Comparison of ENCODE assay signal across 8 cellular contexts in the genomic region with DNA sequence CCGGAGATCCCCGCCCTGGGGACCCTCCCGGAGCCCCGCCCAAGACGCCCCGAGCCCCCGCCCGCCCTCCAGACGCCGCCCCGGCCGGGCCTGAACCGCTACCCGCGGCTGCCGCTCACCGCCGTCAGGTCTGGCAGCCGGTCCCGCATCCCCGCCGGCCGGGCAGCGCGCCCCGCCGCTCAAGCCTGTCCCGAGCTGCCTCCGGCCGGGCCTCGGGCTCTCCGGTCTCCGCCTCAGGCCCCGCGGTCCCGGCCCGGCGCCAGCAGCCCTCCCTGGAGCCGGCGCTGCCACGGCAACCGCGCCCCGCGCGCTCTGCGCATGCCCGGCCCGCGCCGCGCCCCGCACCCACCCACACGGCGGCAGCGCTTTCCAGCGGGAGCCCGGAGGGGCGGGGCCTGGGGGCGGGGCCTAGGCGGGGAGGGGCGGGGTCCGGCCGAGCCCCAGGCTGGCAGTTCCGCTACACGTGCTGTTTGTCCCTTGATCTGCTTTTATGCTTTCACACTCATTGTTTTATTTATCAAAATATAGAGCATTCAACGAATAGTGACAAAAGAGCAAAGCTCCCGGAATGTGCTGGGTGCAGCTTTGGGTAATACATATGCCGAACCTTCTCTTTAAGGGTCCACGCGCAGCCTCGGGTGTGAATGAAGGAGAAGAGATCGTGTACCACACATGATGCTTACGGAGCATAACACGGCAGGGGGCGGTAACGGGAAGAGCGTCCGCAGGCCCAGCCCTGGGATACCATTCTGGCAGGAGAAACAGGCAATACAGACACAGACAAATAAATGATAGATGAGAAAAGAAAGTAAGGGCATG. TPM values are rescaled to one million over a fixed set of nuclear protein-coding genes. Genes with fewer than 3 reads are reported as not detected.
DNase-seq lines count a peak whose midpoint lies in the region; ATAC-seq and TF ChIP-seq lines count a peak whose summit lies in the region.

A gene (minus strand): TSS at position 300 of the 819 bp plus-strand sequence. CDS start 151 bp downstream, at position 149.

- H3K36me3 Mint-ChIP-seq in CD8-positive, alpha-beta T cell, result no peaks in the 10 kb centered on the region

- no peaks in the 10 kb centered on the region for H3K9me3 Mint-ChIP-seq in CD8-positive, alpha-beta T cell

- no peaks in the 10 kb centered on the region for H3K27me3 Mint-ChIP-seq in CD8-positive, alpha-beta T cell (ENCODE audit: low read depth)

- POLR2A ChIA-PET in CD8-positive, alpha-beta T cell (lab: Charles Lee), result interaction anchor here (1.1 to 1.6 kb wide), 3 partner anchors 28 to 29 kb away, joined by 3 to 5 read pairs (median 5); no protein-coding TSS in a partner anchor

- H3K27ac Mint-ChIP-seq in CD8-positive, alpha-beta T cell, result peak within 1 kb of the TSS; percentile 88

- H3K4me1 ChIP-seq in CD8-positive, alpha-beta T cell (ENCODE audit: insufficient read depth, low read length), result peaks cover 9% of the 10 kb centered on the region

- peak; percentile 82 to 95 (median 85) for DNase-seq in CD8-positive, alpha-beta T cell
- DNase-seq in NCI-H774 (lab: John Stamatoyannopoulos, UW) (peak; percentile 80), medulla oblongata (ENCODE audit: extremely low spot score) (peak; percentile 85)
- DNase-seq in activated CD8-positive, alpha-beta memory T cell treated with anti-CD3 and anti-CD28 coated beads for 1 hour (ENCODE audit: extremely low read depth in 1 of 2, low read depth in 1 of 2), result peak; percentile 64 to 87
- peak; percentile 82 for DNase-seq in effector CD4-positive, alpha-beta T cell
- DNase-seq in stimulated activated CD4-positive, alpha-beta T cell treated with anti-CD3 and anti-CD28 coated beads, TNF-alpha, amount 100 ng/mL, for 48 hours (ENCODE audit: low read depth in 3 of 3), result peak; percentile 74 to 83 (median 81)

- H3K4me3 Mint-ChIP-seq in CD8-positive, alpha-beta T cell, result peak within 1 kb of the TSS; percentile 83

- intact Hi-C loops in CD8-positive, alpha-beta T cell (cut with DNase I, micrococcal nuclease), result loop anchor here (1.0 to 2.0 kb wide), 3 partner anchors 13 to 32 kb away; no protein-coding TSS in a partner anchor

- no peaks in the 10 kb centered on the region for H3K27me3 ChIP-seq in CD8-positive, alpha-beta T cell (ENCODE audit: insufficient read depth, low read length)

- H3K36me3 ChIP-seq in CD8-positive, alpha-beta T cell (ENCODE audit: insufficient read depth, low read length), result no peaks in the 10 kb centered on the region

- H3K9me3 ChIP-seq in CD8-positive, alpha-beta T cell (ENCODE audit: low read length), result no peaks in the 10 kb centered on the region

- peak within 1 kb of the TSS; percentile 88 for H3K4me3 ChIP-seq in CD8-positive, alpha-beta T cell (ENCODE audit: low read depth, low read length)

- H3K4me1 Mint-ChIP-seq in CD8-positive, alpha-beta T cell (ENCODE audit: low read depth), result peaks cover 27% of the 10 kb centered on the region

- TF ChIP-seq CTCF in CD8-positive, alpha-beta T cell (IDR thresholded peaks at IDR 0.05), result peak; percentile 25

- peak within 1 kb of the TSS; percentile 63 for H3K27ac ChIP-seq in CD8-positive, alpha-beta T cell (ENCODE audit: low read depth, low read length)

- CTCF ChIA-PET in CD8-positive, alpha-beta T cell (lab: Charles Lee), result interaction anchor here (1.2 to 1.6 kb wide), 4 partner anchors 10 to 32 kb away, joined by 3 to 7 read pairs (median 4); no protein-coding TSS in a partner anchor

- peak; percentile 95 for ATAC-seq in CD8-positive, alpha-beta T cell
- ATAC-seq in GM19395 (IDR thresholded peaks at IDR 0.05; ENCODE audit: unreplicated experiment) (peak; percentile 86), HG03521 (IDR thresholded peaks at IDR 0.05; ENCODE audit: unreplicated experiment) (peak; percentile 82)

RNA-seq across cellular contexts. Expression of the gene that starts here (rescaled TPM):
- 10 to 100 TPM; 15.8 to 18.2 TPM for total RNA-seq in CD8-positive, alpha-beta T cell

Comparison
In these comparisons a context has a peak if more than half of its experiments do, and no peak if none do; other contexts are left out.
1. Peak in every context shown above with its lines: DNase-seq, ATAC-seq, H3K4me3 ChIP-seq and H3K27ac ChIP-seq.